ENCODE assay signal across 10 cellular contexts in the genomic region with DNA sequence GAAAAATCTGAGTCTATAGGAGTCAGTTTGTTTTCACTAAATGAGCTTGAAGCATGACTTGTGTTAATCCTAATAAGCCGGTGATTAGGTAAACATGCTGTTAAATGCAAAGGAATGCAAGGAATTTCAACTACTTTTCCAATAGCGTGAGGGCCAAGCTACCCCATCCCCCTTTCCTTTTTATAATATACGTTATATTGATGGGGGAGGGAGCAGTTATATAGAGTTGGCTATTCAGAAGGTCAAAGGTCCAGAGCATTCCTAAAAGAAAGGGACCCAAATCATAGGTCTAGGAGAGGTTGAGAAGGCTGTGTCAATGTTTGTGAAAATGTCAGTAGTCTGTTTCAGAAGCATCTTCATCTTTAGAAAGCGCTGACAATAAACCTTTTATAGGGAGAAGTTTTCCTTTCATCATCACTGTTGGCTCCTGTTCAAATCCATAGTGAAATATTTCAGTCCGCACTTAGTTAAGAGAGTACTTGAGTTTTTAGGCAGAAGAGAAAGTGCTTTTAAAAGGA. TPM values are rescaled to one million over a fixed set of nuclear protein-coding genes. Genes with fewer than 3 reads are reported as not detected.
DNase-seq lines count a peak whose midpoint lies in the region; ATAC-seq and TF ChIP-seq lines count a peak whose summit lies in the region.
"Had no signal": no experiment of that assay in that cellular context is flagged by ENCODE, and none has a peak within 500 bp of the region (broad histone marks: within the 10 kb centered on the region; RNA-seq: fewer than 3 reads in every experiment).

No MANE protein-coding gene starts in this region.

- TF ChIP-seq POLR2A in esophagus muscularis mucosa (IDR thresholded peaks at IDR 0.05; ENCODE audit: low read depth): peak; percentile 8

- TF ChIP-seq CTCF in Panc1 (IDR thresholded peaks at IDR 0.05) (no peak), esophagus muscularis mucosa (IDR thresholded peaks at IDR 0.05) (no peak), osteocyte (IDR thresholded peaks at IDR 0.05) (no peak), mucosa of descending colon (IDR thresholded peaks at IDR 0.05) (no peak)

- intact Hi-C loops in Panc1 (cut with micrococcal nuclease; ENCODE audit: unreplicated experiment) (loop anchor here (2.0 to 10.0 kb wide), 2 partner anchors 108 to 430 kb away; no protein-coding TSS in a partner anchor), esophagus muscularis mucosa (cut with DNase I) (loop anchor here (5.0 to 10.0 kb wide), 2 partner anchors 180 to 277 kb away; no protein-coding TSS in a partner anchor), mucosa of descending colon (cut with DNase I, micrococcal nuclease) (loop anchor here (10.0 kb wide), 2 partner anchors 270 to 280 kb away; no protein-coding TSS in a partner anchor)

- H3K4me1 ChIP-seq in Panc1 (ENCODE audit: control insufficient read depth, insufficient read depth, low read length) (peaks cover 40% of the 10 kb centered on the region), esophagus muscularis mucosa (peaks cover 23 to 52% (median 34%) of the 10 kb centered on the region in 4 donors), mucosa of descending colon (ENCODE audit: low read depth) (peaks cover 6% of the 10 kb centered on the region)

- 31% methylated on average over 5 of the region's 5 CpGs for WGBS in esophagus muscularis mucosa

- CTCF ChIA-PET in Panc1 (lab: Charles Lee): interaction anchor here (0.6 to 3.4 kb wide), 2 partner anchors 31 to 108 kb away, joined by 14 to 20 read pairs; no protein-coding TSS in a partner anchor

- H3K4me3 ChIP-seq in Panc1 (ENCODE audit: low read depth in 2 of 2, low read length in 2 of 2) (peak overlapping the region; percentile 76 to 88), esophagus muscularis mucosa (peak overlapping the region in 3 of 4 donors; percentile 80 to 91 (median 91)), mucosa of descending colon (no peak overlapping the region)

- H3K27me3 Mint-ChIP-seq in osteocyte (ENCODE audit: unreplicated experiment): no peaks in the 10 kb centered on the region

- POLR2A ChIA-PET in Panc1 (lab: Charles Lee): interaction anchor here (0.6 to 3.2 kb wide), 14 partner anchors 10 to 308 kb away, joined by 3 to 15 read pairs (median 5); a partner anchor contains a TSS

- H3K9me3 Mint-ChIP-seq in osteocyte (ENCODE audit: unreplicated experiment): peaks cover 4% of the 10 kb centered on the region

- no peak for TF ChIP-seq EP300 in esophagus muscularis mucosa (IDR thresholded peaks at IDR 0.05)

- peak overlapping the region; percentile 87 for H3K27ac Mint-ChIP-seq in osteocyte (ENCODE audit: unreplicated experiment)

- H3K4me1 Mint-ChIP-seq in osteocyte (ENCODE audit: unreplicated experiment): peaks cover 56% of the 10 kb centered on the region

- H3K4me3 Mint-ChIP-seq in osteocyte (ENCODE audit: unreplicated experiment): peak overlapping the region; percentile 97

- H3K27ac ChIP-seq in Panc1 (ENCODE audit: low read length) (peak overlapping the region; percentile 100), esophagus muscularis mucosa (replicated peaks in 1 of 4) (peak overlapping the region; percentile 99 to 100 (median 99))

- no TSS peak for BruUV-seq in Panc1 (replicated peaks; lab: Mats Ljungman, UMichigan)

- peaks cover 26% of the 10 kb centered on the region for H3K36me3 ChIP-seq in Panc1 (ENCODE audit: control insufficient read depth, insufficient read depth, low read length)
- peaks cover 4 to 28% (median 11%) of the 10 kb centered on the region in 4 donors for H3K36me3 ChIP-seq in esophagus muscularis mucosa
- H3K36me3 ChIP-seq in mucosa of descending colon (ENCODE audit: low read depth): no peaks in the 10 kb centered on the region

- peaks cover 22% of the 10 kb centered on the region for H3K36me3 Mint-ChIP-seq in osteocyte (ENCODE audit: unreplicated experiment)

- ATAC-seq in Panc1: peak; percentile 33
- ATAC-seq in GM18867 (IDR thresholded peaks at IDR 0.05; ENCODE audit: unreplicated experiment): no peak
- ATAC-seq in mucosa of descending colon: no peak
- no peak for ATAC-seq in HG03342 (IDR thresholded peaks at IDR 0.05; ENCODE audit: unreplicated experiment)

- DNase-seq in EH (ENCODE audit: low read depth) (peak; percentile 97), Panc1 (ENCODE audit: low read depth, low spot score) (peak; percentile 99), esophagus muscularis mucosa (ENCODE audit: extremely low spot score) (peak; percentile 17), osteocyte (ENCODE audit: extremely low spot score, unreplicated experiment) (no peak), mucosa of descending colon (no peak), superior temporal gyrus (ENCODE audit: extremely low spot score) (no peak)
- DNase-seq: Kasumi-1 had no signal

- H3K27me3 ChIP-seq in Panc1 (ENCODE audit: control insufficient read depth, insufficient read depth, low read length) (no peaks in the 10 kb centered on the region), esophagus muscularis mucosa (peaks cover 0 to 4% (median 0%) of the 10 kb centered on the region in 4 donors)

- peaks cover 5% of the 10 kb centered on the region; the same call in 1 of the 2 replicates for H3K9me3 ChIP-seq in Panc1 (ENCODE audit: control insufficient read depth, insufficient read depth, low read depth, low read length)
- no peaks in the 10 kb centered on the region for H3K9me3 ChIP-seq in esophagus muscularis mucosa
- no peaks in the 10 kb centered on the region for H3K9me3 ChIP-seq in mucosa of descending colon

- in situ Hi-C loops in Panc1 (cut with HindIII; ENCODE audit: low pct_unique_long_range_greater_than_20kb, low sequenced_read_pairs): no loop called here

RNA-seq across cellular contexts. Expression of a gene that starts 3.8 kb away (rescaled TPM):
- total RNA-seq in Panc1 (2021; ENCODE audit: unreplicated experiment) (355 TPM), esophagus muscularis mucosa (100 to 1,000 TPM in 1 of 4 donors, 10 to 100 TPM in 3; 65.4 to 157 (median 75.9) TPM), osteocyte (412 and 526 TPM in 2 replicates), mucosa of descending colon (10 to 100 TPM in 2 of 3 donors, 1 to 10 TPM in 1; 8.1 to 94.0 (median 20.2) TPM)
- polyA plus RNA-seq in Panc1 (2012; ENCODE audit: insufficient read length): 366 TPM
- total RNA-seq: T-helper 2 cell treated with Interferon-gamma antibody and Interleukin-4, amounts not matched to agents 100 ng/mL and 5 ng/mL, for 36 hours had no signal

Comparison
In these comparisons a context has a peak if more than half of its experiments do, and no peak if none do; other contexts are left out.
1. DNase-seq: peak in EH (single experiment), Panc1 (single experiment) and esophagus muscularis mucosa (single experiment); none in osteocyte (single experiment), mucosa of descending colon (0 of 3) and superior temporal gyrus (single experiment).